Comparison of ENCODE assay signal across 2 cellular contexts in the genomic region with DNA sequence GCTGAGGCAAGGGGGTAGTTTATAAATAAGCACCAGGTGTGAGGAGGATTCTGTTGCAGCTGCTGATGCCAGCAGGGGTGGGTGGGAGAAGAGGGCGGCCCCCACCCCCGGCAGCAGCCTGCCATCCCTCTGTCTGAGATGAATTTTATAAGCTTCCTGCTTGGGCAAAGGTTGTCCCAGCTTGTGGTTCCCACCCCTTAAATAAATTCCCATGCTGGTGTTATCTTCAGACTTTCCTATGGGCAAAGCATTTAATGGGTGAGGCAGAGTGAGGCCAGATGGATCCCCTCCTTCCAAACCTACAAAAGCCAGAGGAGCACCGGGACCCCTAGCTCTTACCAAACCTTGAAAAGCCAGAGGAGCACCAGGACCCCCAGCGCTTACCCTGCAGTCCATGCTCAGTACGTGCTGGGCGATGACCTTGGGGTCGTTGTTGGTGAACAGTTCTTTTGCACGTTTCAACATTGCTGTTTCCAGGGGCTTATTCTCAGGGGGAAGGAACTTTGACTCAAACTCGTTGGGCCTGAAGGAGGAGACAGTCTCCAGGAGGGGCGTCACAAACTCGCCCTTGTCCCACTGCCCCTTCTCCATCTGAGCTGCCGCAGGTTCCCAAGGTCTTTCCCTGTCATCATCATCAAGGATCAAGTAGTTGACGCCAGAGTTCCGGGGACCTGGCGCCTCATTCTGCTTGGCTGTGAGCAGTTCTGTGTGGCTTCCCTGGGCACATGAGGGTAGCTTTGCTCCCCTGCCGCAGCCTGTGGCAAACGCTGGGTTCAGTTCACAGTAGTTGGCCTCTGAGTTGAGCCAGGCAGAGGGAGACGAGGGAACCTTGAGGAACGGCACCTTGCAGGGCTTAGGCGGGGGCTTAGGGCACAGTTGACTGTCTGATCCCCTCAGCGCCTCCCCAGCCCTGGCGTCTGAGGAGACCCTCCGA.
A peak's percentile ranks its signal among the peaks of the same experiment; 100 is the strongest.
TF ChIP-seq lines count a peak whose summit lies in the region.

No MANE protein-coding gene starts in this region.

TF ChIP-seq in HEK293, 187 proteins besides CTCF, POLR2A, EP300 and RAD21 (continued from another document):
- TF ChIP-seq GLIS2 (tag by site-specific recombination; IDR thresholded peaks at IDR 0.05), result no peak
- TF ChIP-seq ZNF175 (tag by site-specific recombination; IDR thresholded peaks at IDR 0.05), result no peak
- peak; percentile 46 for TF ChIP-seq KLF1 (tag by site-specific recombination; IDR thresholded peaks at IDR 0.05)
- no peak for TF ChIP-seq MZF1 (tag by site-specific recombination; IDR thresholded peaks at IDR 0.05; ENCODE audit: borderline replicate concordance)
- TF ChIP-seq EGR2 (tag by site-specific recombination; IDR thresholded peaks at IDR 0.05; ENCODE audit: low read depth), result peak; percentile 37; the same call in 1 of the 2 replicates
- TF ChIP-seq GLI2 (tag by site-specific recombination; IDR thresholded peaks at IDR 0.05; ENCODE audit: borderline replicate concordance, low read depth), result no peak
- no peak for TF ChIP-seq MEIS1 (CRISPR knock-in tag; IDR thresholded peaks at IDR 0.05; ENCODE audit: borderline replicate concordance)

TF ChIP-seq in HepG2, 621 proteins besides CTCF, POLR2A, EP300 and RAD21 (continued from another document):
- no peak for TF ChIP-seq ZNF34 (CRISPR knock-in tag; IDR thresholded peaks at IDR 0.05; ENCODE audit: borderline replicate concordance)
